In the genomic region with DNA sequence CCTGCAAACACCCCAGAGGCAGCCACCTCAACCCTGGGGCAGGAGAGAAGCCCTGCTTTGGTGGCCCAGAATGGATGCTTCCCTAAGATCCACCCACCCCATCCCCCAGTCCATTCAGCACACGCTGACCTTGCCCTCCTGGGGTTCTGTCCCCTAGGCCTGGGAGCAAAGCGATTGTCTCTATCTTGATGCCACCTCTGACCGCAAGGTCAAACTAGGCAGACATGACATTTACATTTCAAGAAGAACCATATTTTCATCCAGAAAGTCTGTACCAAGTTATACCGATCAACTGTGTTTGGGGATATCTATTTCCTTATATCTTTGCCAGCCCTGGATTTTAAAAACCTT, we compare ENCODE assay signal across 1 cellular context.
TF ChIP-seq lines count a peak whose summit lies in the region.

No MANE protein-coding gene starts in this region.

TF ChIP-seq in H1, 55 proteins besides CTCF, POLR2A, EP300 and RAD21:
- TF ChIP-seq CHD1 (IDR thresholded peaks at IDR 0.05; ENCODE audit: low read depth, low read length) (no peak), SP4 (IDR thresholded peaks at IDR 0.05; ENCODE audit: low read length) (no peak), KDM1A (IDR thresholded peaks at IDR 0.05; ENCODE audit: borderline replicate concordance, low read length) (no peak), RFX5 (IDR thresholded peaks at IDR 0.05; ENCODE audit: borderline replicate concordance, low read depth, low read length) (no peak), RXRA (IDR thresholded peaks at IDR 0.05; ENCODE audit: insufficient read depth, low read depth, low read length) (no peak), POU5F1 (IDR thresholded peaks at IDR 0.05; ENCODE audit: low read depth, low read length) (no peak), TBP (IDR thresholded peaks at IDR 0.05; ENCODE audit: low read depth, low read length) (no peak), POLR2AphosphoS5 (IDR thresholded peaks at IDR 0.05; ENCODE audit: low read depth, low read length) (no peak), SP1 (IDR thresholded peaks at IDR 0.05; ENCODE audit: low read depth, low read length) (no peak), ZNF274 (IDR thresholded peaks at IDR 0.05; ENCODE audit: borderline replicate concordance, extremely low read depth, low read length) (no peak)
- TF ChIP-seq, protein P1, sequence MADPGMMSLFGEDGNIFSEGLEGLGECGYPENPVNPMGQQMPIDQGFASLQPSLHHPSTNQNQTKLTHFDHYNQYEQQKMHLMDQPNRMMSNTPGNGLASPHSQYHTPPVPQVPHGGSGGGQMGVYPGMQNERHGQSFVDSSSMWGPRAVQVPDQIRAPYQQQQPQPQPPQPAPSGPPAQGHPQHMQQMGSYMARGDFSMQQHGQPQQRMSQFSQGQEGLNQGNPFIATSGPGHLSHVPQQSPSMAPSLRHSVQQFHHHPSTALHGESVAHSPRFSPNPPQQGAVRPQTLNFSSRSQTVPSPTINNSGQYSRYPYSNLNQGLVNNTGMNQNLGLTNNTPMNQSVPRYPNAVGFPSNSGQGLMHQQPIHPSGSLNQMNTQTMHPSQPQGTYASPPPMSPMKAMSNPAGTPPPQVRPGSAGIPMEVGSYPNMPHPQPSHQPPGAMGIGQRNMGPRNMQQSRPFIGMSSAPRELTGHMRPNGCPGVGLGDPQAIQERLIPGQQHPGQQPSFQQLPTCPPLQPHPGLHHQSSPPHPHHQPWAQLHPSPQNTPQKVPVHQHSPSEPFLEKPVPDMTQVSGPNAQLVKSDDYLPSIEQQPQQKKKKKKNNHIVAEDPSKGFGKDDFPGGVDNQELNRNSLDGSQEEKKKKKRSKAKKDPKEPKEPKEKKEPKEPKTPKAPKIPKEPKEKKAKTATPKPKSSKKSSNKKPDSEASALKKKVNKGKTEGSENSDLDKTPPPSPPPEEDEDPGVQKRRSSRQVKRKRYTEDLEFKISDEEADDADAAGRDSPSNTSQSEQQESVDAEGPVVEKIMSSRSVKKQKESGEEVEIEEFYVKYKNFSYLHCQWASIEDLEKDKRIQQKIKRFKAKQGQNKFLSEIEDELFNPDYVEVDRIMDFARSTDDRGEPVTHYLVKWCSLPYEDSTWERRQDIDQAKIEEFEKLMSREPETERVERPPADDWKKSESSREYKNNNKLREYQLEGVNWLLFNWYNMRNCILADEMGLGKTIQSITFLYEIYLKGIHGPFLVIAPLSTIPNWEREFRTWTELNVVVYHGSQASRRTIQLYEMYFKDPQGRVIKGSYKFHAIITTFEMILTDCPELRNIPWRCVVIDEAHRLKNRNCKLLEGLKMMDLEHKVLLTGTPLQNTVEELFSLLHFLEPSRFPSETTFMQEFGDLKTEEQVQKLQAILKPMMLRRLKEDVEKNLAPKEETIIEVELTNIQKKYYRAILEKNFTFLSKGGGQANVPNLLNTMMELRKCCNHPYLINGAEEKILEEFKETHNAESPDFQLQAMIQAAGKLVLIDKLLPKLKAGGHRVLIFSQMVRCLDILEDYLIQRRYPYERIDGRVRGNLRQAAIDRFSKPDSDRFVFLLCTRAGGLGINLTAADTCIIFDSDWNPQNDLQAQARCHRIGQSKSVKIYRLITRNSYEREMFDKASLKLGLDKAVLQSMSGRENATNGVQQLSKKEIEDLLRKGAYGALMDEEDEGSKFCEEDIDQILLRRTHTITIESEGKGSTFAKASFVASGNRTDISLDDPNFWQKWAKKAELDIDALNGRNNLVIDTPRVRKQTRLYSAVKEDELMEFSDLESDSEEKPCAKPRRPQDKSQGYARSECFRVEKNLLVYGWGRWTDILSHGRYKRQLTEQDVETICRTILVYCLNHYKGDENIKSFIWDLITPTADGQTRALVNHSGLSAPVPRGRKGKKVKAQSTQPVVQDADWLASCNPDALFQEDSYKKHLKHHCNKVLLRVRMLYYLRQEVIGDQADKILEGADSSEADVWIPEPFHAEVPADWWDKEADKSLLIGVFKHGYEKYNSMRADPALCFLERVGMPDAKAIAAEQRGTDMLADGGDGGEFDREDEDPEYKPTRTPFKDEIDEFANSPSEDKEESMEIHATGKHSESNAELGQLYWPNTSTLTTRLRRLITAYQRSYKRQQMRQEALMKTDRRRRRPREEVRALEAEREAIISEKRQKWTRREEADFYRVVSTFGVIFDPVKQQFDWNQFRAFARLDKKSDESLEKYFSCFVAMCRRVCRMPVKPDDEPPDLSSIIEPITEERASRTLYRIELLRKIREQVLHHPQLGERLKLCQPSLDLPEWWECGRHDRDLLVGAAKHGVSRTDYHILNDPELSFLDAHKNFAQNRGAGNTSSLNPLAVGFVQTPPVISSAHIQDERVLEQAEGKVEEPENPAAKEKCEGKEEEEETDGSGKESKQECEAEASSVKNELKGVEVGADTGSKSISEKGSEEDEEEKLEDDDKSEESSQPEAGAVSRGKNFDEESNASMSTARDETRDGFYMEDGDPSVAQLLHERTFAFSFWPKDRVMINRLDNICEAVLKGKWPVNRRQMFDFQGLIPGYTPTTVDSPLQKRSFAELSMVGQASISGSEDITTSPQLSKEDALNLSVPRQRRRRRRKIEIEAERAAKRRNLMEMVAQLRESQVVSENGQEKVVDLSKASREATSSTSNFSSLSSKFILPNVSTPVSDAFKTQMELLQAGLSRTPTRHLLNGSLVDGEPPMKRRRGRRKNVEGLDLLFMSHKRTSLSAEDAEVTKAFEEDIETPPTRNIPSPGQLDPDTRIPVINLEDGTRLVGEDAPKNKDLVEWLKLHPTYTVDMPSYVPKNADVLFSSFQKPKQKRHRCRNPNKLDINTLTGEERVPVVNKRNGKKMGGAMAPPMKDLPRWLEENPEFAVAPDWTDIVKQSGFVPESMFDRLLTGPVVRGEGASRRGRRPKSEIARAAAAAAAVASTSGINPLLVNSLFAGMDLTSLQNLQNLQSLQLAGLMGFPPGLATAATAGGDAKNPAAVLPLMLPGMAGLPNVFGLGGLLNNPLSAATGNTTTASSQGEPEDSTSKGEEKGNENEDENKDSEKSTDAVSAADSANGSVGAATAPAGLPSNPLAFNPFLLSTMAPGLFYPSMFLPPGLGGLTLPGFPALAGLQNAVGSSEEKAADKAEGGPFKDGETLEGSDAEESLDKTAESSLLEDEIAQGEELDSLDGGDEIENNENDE (IDR thresholded peaks at IDR 0.05; ENCODE audit: insufficient replicate concordance, low read length): no peak
- TF ChIP-seq, protein P2, sequence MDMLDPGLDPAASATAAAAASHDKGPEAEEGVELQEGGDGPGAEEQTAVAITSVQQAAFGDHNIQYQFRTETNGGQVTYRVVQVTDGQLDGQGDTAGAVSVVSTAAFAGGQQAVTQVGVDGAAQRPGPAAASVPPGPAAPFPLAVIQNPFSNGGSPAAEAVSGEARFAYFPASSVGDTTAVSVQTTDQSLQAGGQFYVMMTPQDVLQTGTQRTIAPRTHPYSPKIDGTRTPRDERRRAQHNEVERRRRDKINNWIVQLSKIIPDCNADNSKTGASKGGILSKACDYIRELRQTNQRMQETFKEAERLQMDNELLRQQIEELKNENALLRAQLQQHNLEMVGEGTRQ (IDR thresholded peaks at IDR 0.05; ENCODE audit: low read length): no peak
